8 cellular contexts compared by ENCODE assay signal in genomic region chr11:11028017-11028692, GRCh38.
A peak's percentile ranks its signal among the peaks of the same experiment; 100 is the strongest.
DNase-seq lines count a peak whose midpoint lies in the region; ATAC-seq and TF ChIP-seq lines count a peak whose summit lies in the region.

No MANE protein-coding gene starts in this region.

- POLR2A ChIA-PET in PC-9 (lab: Charles Lee; ENCODE audit: unreplicated experiment), result no interaction called here

- CTCF ChIA-PET in PC-9 (lab: Charles Lee), result interaction anchor here (0.6 to 1.8 kb wide), 9 partner anchors 13 to 760 kb away, joined by 3 to 20 read pairs (median 3); no protein-coding TSS in a partner anchor

- DNase-seq in HuH-7 (ENCODE audit: low spot score) (peak; percentile 40), PC-9 (peak in 1 of 2 experiments; percentile 44), fibroblast of the conjunctiva (ENCODE audit: low read depth) (peak; percentile 38), tibial artery (peak; percentile 70 to 84)
- DNase-seq in activated T-cell treated with anti-CD3 and anti-CD28 coated beads, Interleukin-2, amount 50 U/mL, for 24 hours, result peak; percentile 78

- peaks cover 4% of the 10 kb centered on the region; the same call in 1 of the 2 replicates for H3K27me3 ChIP-seq in PC-9 (ENCODE audit: insufficient read depth, low read depth)
- no peaks in the 10 kb centered on the region for H3K27me3 ChIP-seq in parathyroid adenoma (ENCODE audit: control insufficient read depth, insufficient read depth, low read length)
- H3K27me3 ChIP-seq in tibial artery, result no peaks in the 10 kb centered on the region

- H3K4me3 ChIP-seq in GM12875 (ENCODE audit: low read depth, low read length) (no peak overlapping the region), PC-9 (no peak overlapping the region), parathyroid adenoma (ENCODE audit: low read depth, low read length) (no peak overlapping the region), tibial artery (no peak overlapping the region)

- H3K27ac ChIP-seq in PC-9, result no peak overlapping the region
- H3K27ac ChIP-seq in parathyroid adenoma, result no peak overlapping the region
- H3K27ac ChIP-seq in tibial artery, result no peak overlapping the region

- no peak overlapping the region for H3K4me3 Mint-ChIP-seq in activated T-cell treated with anti-CD3 and anti-CD28 coated beads, Interleukin-2, amount 50 U/mL, for 24 hours

- no TSS peak for BruUV-seq in PC-9 (replicated peaks; lab: Mats Ljungman, UMichigan)

- no peak overlapping the region for H3K4me2 ChIP-seq in PC-9
- no peak overlapping the region for H3K4me2 ChIP-seq in parathyroid adenoma (ENCODE audit: low read length)

- no peak overlapping the region for H2AFZ ChIP-seq in PC-9
- no peak overlapping the region for H2AFZ ChIP-seq in parathyroid adenoma

- H3K27me3 Mint-ChIP-seq in activated T-cell treated with anti-CD3 and anti-CD28 coated beads, Interleukin-2, amount 50 U/mL, for 24 hours, result no peaks in the 10 kb centered on the region

- H3F3A ChIP-seq in PC-9 (ENCODE audit: insufficient read depth, low read depth), result no peaks in the 10 kb centered on the region

- no peak for ATAC-seq in GM21528 (IDR thresholded peaks at IDR 0.05; ENCODE audit: low FRiP score, unreplicated experiment)

- H3K36me3 Mint-ChIP-seq in activated T-cell treated with anti-CD3 and anti-CD28 coated beads, Interleukin-2, amount 50 U/mL, for 24 hours (ENCODE audit: low read depth), result no peaks in the 10 kb centered on the region

- peak; percentile 83 for TF ChIP-seq CTCF in GM12875 (IDR thresholded peaks at IDR 0.05; ENCODE audit: borderline replicate concordance, insufficient read depth, low read depth, low read length)
- TF ChIP-seq CTCF in PC-9 (conservative IDR thresholded peaks at IDR 0.05), result peak; percentile 76
- peak; percentile 57 for TF ChIP-seq CTCF in parathyroid adenoma (IDR thresholded peaks at IDR 0.05)
- peak; percentile 79 to 81 for TF ChIP-seq CTCF in tibial artery (IDR thresholded peaks at IDR 0.05)

- H3K36me3 ChIP-seq in PC-9 (ENCODE audit: low read depth) (no peaks in the 10 kb centered on the region), parathyroid adenoma (ENCODE audit: control insufficient read depth, insufficient read depth, low read length) (no peaks in the 10 kb centered on the region), tibial artery (no peaks in the 10 kb centered on the region)

- H3K9ac ChIP-seq in parathyroid adenoma, result no peak overlapping the region

- no peaks in the 10 kb centered on the region for H3K9me2 ChIP-seq in PC-9 (ENCODE audit: insufficient read depth)

- intact Hi-C loops in PC-9 (cut with micrococcal nuclease; ENCODE audit: unreplicated experiment), result loop anchor here (1.0 kb wide), 1 partner anchor 759 kb away; no protein-coding TSS in a partner anchor
- intact Hi-C loops in tibial artery (cut with DNase I; ENCODE audit: low total_unique reads), result loop anchor here (2.0 kb wide), 1 partner anchor 759 kb away; no protein-coding TSS in a partner anchor

- no peaks in the 10 kb centered on the region for H3K4me1 Mint-ChIP-seq in activated T-cell treated with anti-CD3 and anti-CD28 coated beads, Interleukin-2, amount 50 U/mL, for 24 hours (ENCODE audit: low read depth)

- H3K27ac Mint-ChIP-seq in activated T-cell treated with anti-CD3 and anti-CD28 coated beads, Interleukin-2, amount 50 U/mL, for 24 hours, result no peak overlapping the region

- H3K9me3 ChIP-seq in PC-9 (ENCODE audit: insufficient read depth, low read depth) (no peaks in the 10 kb centered on the region), parathyroid adenoma (ENCODE audit: control insufficient read depth, low read length) (no peaks in the 10 kb centered on the region), tibial artery (no peaks in the 10 kb centered on the region)

- H4K20me1 ChIP-seq in PC-9 (ENCODE audit: insufficient read depth), result no peaks in the 10 kb centered on the region

- H3K79me2 ChIP-seq in PC-9 (ENCODE audit: low read depth) (no peaks in the 10 kb centered on the region), parathyroid adenoma (no peaks in the 10 kb centered on the region)

- H3K4me1 ChIP-seq in PC-9 (replicated peaks; ENCODE audit: insufficient read depth) (no peaks in the 10 kb centered on the region), parathyroid adenoma (no peaks in the 10 kb centered on the region), tibial artery (no peaks in the 10 kb centered on the region)

- no peaks in the 10 kb centered on the region for H3K9me3 Mint-ChIP-seq in activated T-cell treated with anti-CD3 and anti-CD28 coated beads, Interleukin-2, amount 50 U/mL, for 24 hours
